ENCODE assay signal across 11 cellular contexts in genomic region chr19:14563989-14564650, GRCh38. TPM values are rescaled to one million over a fixed set of nuclear protein-coding genes. Genes with fewer than 3 reads are reported as not detected.
DNase-seq lines count a peak whose midpoint lies in the region; ATAC-seq, FAIRE-seq and TF ChIP-seq lines count a peak whose summit lies in the region.
"Had no signal": no experiment of that assay in that cellular context is flagged by ENCODE, and none has a peak within 500 bp of the region (broad histone marks: within the 10 kb centered on the region; RNA-seq: fewer than 3 reads in every experiment).

No MANE protein-coding gene starts in this region.

- TF ChIP-seq EP300 in K562 (IDR thresholded peaks at IDR 0.05; ENCODE audit: low read length) = no peak

- H3K79me2 ChIP-seq in K562 (ENCODE audit: control insufficient read depth, insufficient read depth, low read length) (peaks cover 32% of the 10 kb centered on the region), neural progenitor cell (ENCODE audit: low read depth) (peaks cover 42% of the 10 kb centered on the region)

- H3K4me3 ChIP-seq in NT2/D1 (ENCODE audit: insufficient read length, low read depth) (no peak overlapping the region), K562 (no peak overlapping the region), neural progenitor cell (no peak overlapping the region)
- H3K4me3 ChIP-seq: body of pancreas, skin epidermis had no signal

- H3K27me3 ChIP-seq in NT2/D1 (ENCODE audit: insufficient read depth, insufficient read length) (no peaks in the 10 kb centered on the region), K562 (ENCODE audit: control insufficient read depth in 2 of 2, insufficient read depth in 2 of 2, low read length in 2 of 2) (no peaks in the 10 kb centered on the region), neural progenitor cell (no peaks in the 10 kb centered on the region)
- H3K27me3 ChIP-seq: body of pancreas had no signal

- in situ Hi-C loops in K562 (cut with MboI) = no loop called here

- H3K4me1 Mint-ChIP-seq in neural progenitor cell = peaks cover 16% of the 10 kb centered on the region
- H3K4me1 Mint-ChIP-seq in activated T-helper 2 cell treated with anti-CD3 and anti-CD28 coated beads, Interferon-gamma antibody, Interleukin-2, Interleukin-4, amounts not matched to agents 10 μg/mL and 5 μg/mL and 100 μg/mL, durations not matched to agents 14 hours and 24 hours and 36 hours (ENCODE audit: low read depth) = peaks cover 6% of the 10 kb centered on the region

- H3K9ac ChIP-seq in NT2/D1 (ENCODE audit: insufficient read length, low read depth) (no peak overlapping the region), K562 (ENCODE audit: insufficient read depth in 1 of 2, low read depth in 2 of 2, low read length in 2 of 2) (no peak overlapping the region), neural progenitor cell (no peak overlapping the region)

- H3K27ac Mint-ChIP-seq in neural progenitor cell = no peak overlapping the region
- H3K27ac Mint-ChIP-seq in activated T-helper 2 cell treated with anti-CD3 and anti-CD28 coated beads, Interferon-gamma antibody, Interleukin-2, Interleukin-4, amounts not matched to agents 10 μg/mL and 5 μg/mL and 100 μg/mL, durations not matched to agents 14 hours and 24 hours and 36 hours = no peak overlapping the region

- H3K4me1 ChIP-seq in NT2/D1 (ENCODE audit: insufficient read depth, insufficient read length) (peaks cover 43% of the 10 kb centered on the region), K562 (replicated peaks in 1 of 2; ENCODE audit: control insufficient read depth in 2 of 2, insufficient read depth in 2 of 2, low read length in 2 of 2) (peaks cover 12 to 82% of the 10 kb centered on the region in 2 experiments; a peak in 4 of 5 replicates), neural progenitor cell (peaks cover 32% of the 10 kb centered on the region)

- H2AFZ ChIP-seq in K562 (ENCODE audit: low read depth, low read length) = no peak overlapping the region
- no peak overlapping the region for H2AFZ ChIP-seq in neural progenitor cell (replicated peaks)

- peaks cover 9% of the 10 kb centered on the region for H3K27me3 Mint-ChIP-seq in neural progenitor cell (ENCODE audit: insufficient read depth, low read depth)
- H3K27me3 Mint-ChIP-seq in activated T-helper 2 cell treated with anti-CD3 and anti-CD28 coated beads, Interferon-gamma antibody, Interleukin-2, Interleukin-4, amounts not matched to agents 10 μg/mL and 5 μg/mL and 100 μg/mL, durations not matched to agents 14 hours and 24 hours and 36 hours (ENCODE audit: low read depth) = no peaks in the 10 kb centered on the region

- no TSS peak for BruUV-seq in K562 (replicated peaks; lab: Mats Ljungman, UMichigan)

- H3K9me3 Mint-ChIP-seq in neural progenitor cell = no peaks in the 10 kb centered on the region
- H3K9me3 Mint-ChIP-seq in activated T-helper 2 cell treated with anti-CD3 and anti-CD28 coated beads, Interferon-gamma antibody, Interleukin-2, Interleukin-4, amounts not matched to agents 10 μg/mL and 5 μg/mL and 100 μg/mL, durations not matched to agents 14 hours and 24 hours and 36 hours = no peaks in the 10 kb centered on the region

- H3K9me3 ChIP-seq in NT2/D1 (ENCODE audit: insufficient read depth, low read length) (no peaks in the 10 kb centered on the region), K562 (replicated peaks; ENCODE audit: control insufficient read depth, insufficient read depth, low read depth, low read length) (no peaks in the 10 kb centered on the region), neural progenitor cell (ENCODE audit: low read depth) (no peaks in the 10 kb centered on the region)
- H3K9me3 ChIP-seq: body of pancreas had no signal

- no peak for TF ChIP-seq POLR2A in K562 (conservative IDR thresholded peaks at IDR 0.05)

- H3K27ac ChIP-seq in K562 (ENCODE audit: extremely low read depth, low read depth, low read length) (no peak overlapping the region; the same call in 2 of the 3 replicates), neural progenitor cell (no peak overlapping the region)
- H3K27ac ChIP-seq: body of pancreas, HL-60 had no signal

- TF ChIP-seq CTCF in K562 (IDR thresholded peaks at IDR 0.05 in 2 of 3, conservative IDR thresholded peaks at IDR 0.05 in 1 of 3; ENCODE audit: insufficient read depth in 2 of 3, low read depth in 1 of 3, low read length in 3 of 3) = no peak
- TF ChIP-seq CTCF in neural progenitor cell (IDR thresholded peaks at IDR 0.05) = no peak

- no peak for TF ChIP-seq RAD21 in K562 (CRISPR knock-in tag; conservative IDR thresholded peaks at IDR 0.05 in 1 of 2, IDR thresholded peaks at IDR 0.05 in 1 of 2)

- ATAC-seq in K562 (peak; percentile 96), GM18909 (IDR thresholded peaks at IDR 0.05; ENCODE audit: poor library complexity, unreplicated experiment) (no peak), GM21526 (IDR thresholded peaks at IDR 0.05; ENCODE audit: low FRiP score, unreplicated experiment) (no peak)
- ATAC-seq: body of pancreas had no signal

- 28% methylated on average over 23 of the region's 33 CpGs for WGBS in K562 (ENCODE audit: insufficient coverage, low coverage, missing lambda C conversion rate)

- DNase-seq in EL (peak; percentile 34), NT2/D1 (ENCODE audit: low read depth, low spot score) (peak; percentile 70), K562 (ENCODE audit: extremely low read depth in 1 of 4, low spot score in 3 of 4) (peak; percentile 90 to 99 (median 98)), neural progenitor cell (ENCODE audit: low spot score) (peak; percentile 71), head of caudate nucleus (no peak)
- no peak for DNase-seq in activated T-helper 2 cell treated with anti-CD3 and anti-CD28 coated beads, Interferon-gamma antibody, Interleukin-2, Interleukin-4, amounts not matched to agents 10 μg/mL and 5 μg/mL and 100 μg/mL, durations not matched to agents 14 hours and 24 hours and 36 hours (ENCODE audit: low spot score)

- peak; percentile 77 for FAIRE-seq in K562 (lab: Jason Lieb, UNC)

- POLR2A ChIA-PET in K562 (lab: Yijun Ruan, JAX) = interaction anchor here (0.9 kb wide), 1 partner anchor 50 kb away, joined by 3 read pairs; no protein-coding TSS in a partner anchor

- H4K20me1 ChIP-seq in K562 (replicated peaks; ENCODE audit: control insufficient read depth, insufficient read depth, low read length) (peaks cover 9% of the 10 kb centered on the region; the same call in 1 of the 2 replicates), neural progenitor cell (ENCODE audit: low read depth) (peaks cover 50% of the 10 kb centered on the region)

- peaks cover 9% of the 10 kb centered on the region for H3F3A ChIP-seq in neural progenitor cell (ENCODE audit: low read depth)

- H3K4me2 ChIP-seq in K562 (ENCODE audit: insufficient read depth, low read length) (peak overlapping the region; percentile 25; the same call in 1 of the 2 replicates), neural progenitor cell (no peak overlapping the region)

- CTCF ChIA-PET in K562 (lab: Yijun Ruan, JAX; ENCODE audit: low intra/inter-chr PET ratio) = no interaction called here

- intact Hi-C loops in K562 (cut with micrococcal nuclease) = no loop called here
- intact Hi-C loops in head of caudate nucleus (cut with DNase I) = no loop called here
- intact Hi-C loops in activated T-helper 2 cell treated with anti-CD3 and anti-CD28 coated beads, Interferon-gamma antibody, Interleukin-2, Interleukin-4, amounts not matched to agents 10 μg/mL and 5 μg/mL and 100 μg/mL, durations not matched to agents 14 hours and 24 hours and 36 hours (cut with micrococcal nuclease) = no loop called here

- peaks cover 2% of the 10 kb centered on the region for H3K36me3 Mint-ChIP-seq in neural progenitor cell
- H3K36me3 Mint-ChIP-seq in activated T-helper 2 cell treated with anti-CD3 and anti-CD28 coated beads, Interferon-gamma antibody, Interleukin-2, Interleukin-4, amounts not matched to agents 10 μg/mL and 5 μg/mL and 100 μg/mL, durations not matched to agents 14 hours and 24 hours and 36 hours (ENCODE audit: low read depth) = peaks cover 27% of the 10 kb centered on the region

- H3K9me1 ChIP-seq in K562 (ENCODE audit: control insufficient read depth, insufficient read depth, low read length) = peaks cover 8% of the 10 kb centered on the region

- H3K36me3 ChIP-seq in NT2/D1 (ENCODE audit: insufficient read depth, insufficient read length, low read length) (peaks cover 57% of the 10 kb centered on the region), K562 (ENCODE audit: control insufficient read depth, insufficient read depth, low read length) (peaks cover 51% of the 10 kb centered on the region; the same call in 2 of the 3 replicates), neural progenitor cell (no peaks in the 10 kb centered on the region)

- no peak overlapping the region for H3K4me3 Mint-ChIP-seq in neural progenitor cell
- no peak overlapping the region for H3K4me3 Mint-ChIP-seq in activated T-helper 2 cell treated with anti-CD3 and anti-CD28 coated beads, Interferon-gamma antibody, Interleukin-2, Interleukin-4, amounts not matched to agents 10 μg/mL and 5 μg/mL and 100 μg/mL, durations not matched to agents 14 hours and 24 hours and 36 hours (ENCODE audit: low read depth)

RNA-seq across cellular contexts. Expression of gene NDUFB7, which starts 7.7 kb away (rescaled TPM):
- 5.1 and 13.9 TPM in 2 replicates for total RNA-seq in K562 (2011; cell fraction: chromatin; rRNA removed; ENCODE audit: low replicate concordance)
- 55.0 and 85.4 TPM in 2 replicates for total RNA-seq in K562 (2011; cell fraction: nucleolus; rRNA removed)
- 23.9 and 26.6 TPM in 2 replicates for total RNA-seq in K562 (2011; cell fraction: nucleoplasm; rRNA removed)
- total RNA-seq in K562 (2014; rRNA removed) (842 and 854 TPM in 2 replicates), K562 (2014; rRNA removed; fragmentation: Illumina TruSeq; extraction: Trizol) (7.4 and 14.9 TPM in 2 replicates), K562 (2015; rRNA removed; fragmentation: Illumina TruSeq; extraction: Trizol) (227 and 243 TPM in 2 replicates), K562 (2021) (289 and 313 TPM in 2 replicates), neural progenitor cell (ENCODE audit: low replicate concordance) (38.0 and 177 TPM in 2 replicates)
- polyA plus RNA-seq in K562 (2011; rRNA removed) (137 and 185 TPM in 2 replicates), K562 (2014; fragmentation: Illumina TruSeq; extraction: Trizol) (37.6 and 257 TPM in 2 replicates), K562 (2014; fragmentation: Nextera tagmentation; extraction: Ambion mirVana) (10 to 100 TPM; 31.3 to 91.8 TPM), K562 (2014; rRNA removed) (810 and 833 TPM in 2 replicates)
- polyA plus RNA-seq in K562 (2011; cell fraction: cytosol; rRNA removed) = 393 and 1,045 TPM in 2 replicates
- polyA plus RNA-seq in K562 (2011; cell fraction: nucleus; rRNA removed) = 125 and 147 TPM in 2 replicates
- 246 and 272 TPM in 2 replicates for polyA plus RNA-seq in K562 (2012)
- 14.2 and 24.3 TPM in 2 replicates for polyA minus RNA-seq in K562 (2011; rRNA and poly(A)+ RNA removed)
- polyA minus RNA-seq in K562 (2011; cell fraction: cytosol; rRNA and poly(A)+ RNA removed) = 76.8 and 119 TPM in 2 replicates
- polyA minus RNA-seq in K562 (2011; cell fraction: nucleus; rRNA and poly(A)+ RNA removed) = 20.3 and 27.4 TPM in 2 replicates
- total RNA-seq in activated T-helper 2 cell treated with anti-CD3 and anti-CD28 coated beads, Interferon-gamma antibody, Interleukin-2, Interleukin-4, amounts not matched to agents 10 μg/mL and 5 μg/mL and 100 μg/mL, durations not matched to agents 14 hours and 24 hours and 36 hours = 129 and 136 TPM in 2 replicates

RNA-seq across cellular contexts. Expression of gene CLEC17A, which starts 18.8 kb away (rescaled TPM):
- total RNA-seq in K562 (2011; cell fraction: chromatin; rRNA removed; ENCODE audit: low replicate concordance) = not detected in 2 replicates
- not detected in 2 replicates for total RNA-seq in K562 (2011; cell fraction: nucleolus; rRNA removed)
- not detected in 2 replicates for total RNA-seq in K562 (2011; cell fraction: nucleoplasm; rRNA removed)
- not detected in 2 replicates for total RNA-seq in K562 (2014; rRNA removed)
- total RNA-seq in K562 (2014; rRNA removed; fragmentation: Illumina TruSeq; extraction: Trizol) = not detected in 2 replicates
- total RNA-seq in K562 (2015; rRNA removed; fragmentation: Illumina TruSeq; extraction: Trizol) = not detected in 2 replicates
- not detected in 2 replicates for total RNA-seq in K562 (2021)
- 0.03 TPM in 1 of 2 replicates, not detected in the other for polyA plus RNA-seq in K562 (2011; rRNA removed)
- polyA plus RNA-seq in K562 (2011; cell fraction: cytosol; rRNA removed) = not detected in 2 replicates
- polyA plus RNA-seq in K562 (2011; cell fraction: nucleus; rRNA removed) = not detected in 2 replicates
- not detected in 2 replicates for polyA plus RNA-seq in K562 (2012)
- not detected in 2 replicates for polyA plus RNA-seq in K562 (2014; fragmentation: Illumina TruSeq; extraction: Trizol)
- polyA plus RNA-seq in K562 (2014; fragmentation: Nextera tagmentation; extraction: Ambion mirVana) = not detected
- not detected in 2 replicates for polyA plus RNA-seq in K562 (2014; rRNA removed)
- polyA minus RNA-seq in K562 (2011; rRNA and poly(A)+ RNA removed) = not detected in 2 replicates
- polyA minus RNA-seq in K562 (2011; cell fraction: cytosol; rRNA and poly(A)+ RNA removed) = not detected in 2 replicates
- polyA minus RNA-seq in K562 (2011; cell fraction: nucleus; rRNA and poly(A)+ RNA removed) = not detected in 2 replicates
- 0.31 TPM in 1 of 2 replicates, not detected in the other for total RNA-seq in neural progenitor cell (ENCODE audit: low replicate concordance)
- total RNA-seq in activated T-helper 2 cell treated with anti-CD3 and anti-CD28 coated beads, Interferon-gamma antibody, Interleukin-2, Interleukin-4, amounts not matched to agents 10 μg/mL and 5 μg/mL and 100 μg/mL, durations not matched to agents 14 hours and 24 hours and 36 hours = 0.14 TPM in 1 of 2 replicates, not detected in the other
- total RNA-seq: body of pancreas had no signal

RNA-seq across cellular contexts. Expression of gene TECR, which starts 34.7 kb away (rescaled TPM):
- total RNA-seq in K562 (2011; cell fraction: chromatin; rRNA removed; ENCODE audit: low replicate concordance) = 122 and 325 TPM in 2 replicates
- total RNA-seq in K562 (2011; cell fraction: nucleolus; rRNA removed) = 437 and 484 TPM in 2 replicates
- 307 and 324 TPM in 2 replicates for total RNA-seq in K562 (2011; cell fraction: nucleoplasm; rRNA removed)
- 86.0 and 158 TPM in 2 replicates for total RNA-seq in K562 (2014; rRNA removed)
- 33.1 and 36.7 TPM in 2 replicates for total RNA-seq in K562 (2014; rRNA removed; fragmentation: Illumina TruSeq; extraction: Trizol)
- total RNA-seq in K562 (2015; rRNA removed; fragmentation: Illumina TruSeq; extraction: Trizol) = 81.9 and 91.6 TPM in 2 replicates
- total RNA-seq in K562 (2021) = 186 and 195 TPM in 2 replicates
- 68.0 and 169 TPM in 2 replicates for polyA plus RNA-seq in K562 (2011; rRNA removed)
- polyA plus RNA-seq in K562 (2011; cell fraction: cytosol; rRNA removed) = 224 and 335 TPM in 2 replicates
- polyA plus RNA-seq in K562 (2011; cell fraction: nucleus; rRNA removed) = 326 and 378 TPM in 2 replicates
- 229 and 297 TPM in 2 replicates for polyA plus RNA-seq in K562 (2012)
- polyA plus RNA-seq in K562 (2014; fragmentation: Illumina TruSeq; extraction: Trizol) = 204 and 211 TPM in 2 replicates
- 10 to 100 TPM; 29.3 to 73.2 TPM for polyA plus RNA-seq in K562 (2014; fragmentation: Nextera tagmentation; extraction: Ambion mirVana)
- 81.4 and 108 TPM in 2 replicates for polyA plus RNA-seq in K562 (2014; rRNA removed)
- 76.6 and 95.7 TPM in 2 replicates for polyA minus RNA-seq in K562 (2011; rRNA and poly(A)+ RNA removed)
- 188 and 209 TPM in 2 replicates for polyA minus RNA-seq in K562 (2011; cell fraction: cytosol; rRNA and poly(A)+ RNA removed)
- 66.2 and 80.1 TPM in 2 replicates for polyA minus RNA-seq in K562 (2011; cell fraction: nucleus; rRNA and poly(A)+ RNA removed)
- total RNA-seq in neural progenitor cell (ENCODE audit: low replicate concordance) = 41.9 and 96.4 TPM in 2 replicates
- 128 and 134 TPM in 2 replicates for total RNA-seq in activated T-helper 2 cell treated with anti-CD3 and anti-CD28 coated beads, Interferon-gamma antibody, Interleukin-2, Interleukin-4, amounts not matched to agents 10 μg/mL and 5 μg/mL and 100 μg/mL, durations not matched to agents 14 hours and 24 hours and 36 hours

RNA-seq across cellular contexts. Expression of gene DNAJB1, which starts 45.9 kb away (rescaled TPM):
- total RNA-seq in K562 (2011; cell fraction: chromatin; rRNA removed; ENCODE audit: low replicate concordance) = 66.1 and 87.4 TPM in 2 replicates
- 67.0 and 68.3 TPM in 2 replicates for total RNA-seq in K562 (2011; cell fraction: nucleolus; rRNA removed)
- total RNA-seq in K562 (2011; cell fraction: nucleoplasm; rRNA removed) = 68.0 and 69.1 TPM in 2 replicates
- total RNA-seq in K562 (2014; rRNA removed) (62.1 and 71.5 TPM in 2 replicates), K562 (2014; rRNA removed; fragmentation: Illumina TruSeq; extraction: Trizol) (51.2 and 60.9 TPM in 2 replicates), K562 (2015; rRNA removed; fragmentation: Illumina TruSeq; extraction: Trizol) (85.3 and 86.5 TPM in 2 replicates), K562 (2021) (94.8 and 99.9 TPM in 2 replicates), neural progenitor cell (ENCODE audit: low replicate concordance) (61.4 and 61.9 TPM in 2 replicates)
- polyA plus RNA-seq in K562 (2011; rRNA removed) (83.5 and 113 TPM in 2 replicates), K562 (2014; fragmentation: Illumina TruSeq; extraction: Trizol) (78.3 and 100 TPM in 2 replicates), K562 (2014; fragmentation: Nextera tagmentation; extraction: Ambion mirVana) (10 to 100 TPM; 13.2 to 16.2 TPM), K562 (2014; rRNA removed) (61.7 and 79.2 TPM in 2 replicates)
- polyA plus RNA-seq in K562 (2011; cell fraction: cytosol; rRNA removed) = 101 TPM in 2 replicates
- 78.2 and 79.0 TPM in 2 replicates for polyA plus RNA-seq in K562 (2011; cell fraction: nucleus; rRNA removed)
- polyA plus RNA-seq in K562 (2012) = 69.4 and 84.8 TPM in 2 replicates
- polyA minus RNA-seq in K562 (2011; rRNA and poly(A)+ RNA removed) = 71.6 and 93.9 TPM in 2 replicates
- polyA minus RNA-seq in K562 (2011; cell fraction: cytosol; rRNA and poly(A)+ RNA removed) = 31.4 and 40.9 TPM in 2 replicates
- 22.5 and 40.4 TPM in 2 replicates for polyA minus RNA-seq in K562 (2011; cell fraction: nucleus; rRNA and poly(A)+ RNA removed)
- 113 TPM in 2 replicates for total RNA-seq in activated T-helper 2 cell treated with anti-CD3 and anti-CD28 coated beads, Interferon-gamma antibody, Interleukin-2, Interleukin-4, amounts not matched to agents 10 μg/mL and 5 μg/mL and 100 μg/mL, durations not matched to agents 14 hours and 24 hours and 36 hours

Comparison
In these comparisons a context has a peak if more than half of its experiments do, and no peak if none do; other contexts are left out.
1. DNase-seq: peak in EL (single experiment), NT2/D1 (single experiment), K562 (4 of 4) and neural progenitor cell (single experiment); none in head of caudate nucleus (0 of 42) and activated T-helper 2 cell treated with anti-CD3 and anti-CD28 coated beads, Interferon-gamma antibody, Interleukin-2, Interleukin-4, amounts not matched to agents 10 μg/mL and 5 μg/mL and 100 μg/mL, durations not matched to agents 14 hours and 24 hours and 36 hours (single experiment).